8 cellular contexts compared by ENCODE assay signal in the genomic region with DNA sequence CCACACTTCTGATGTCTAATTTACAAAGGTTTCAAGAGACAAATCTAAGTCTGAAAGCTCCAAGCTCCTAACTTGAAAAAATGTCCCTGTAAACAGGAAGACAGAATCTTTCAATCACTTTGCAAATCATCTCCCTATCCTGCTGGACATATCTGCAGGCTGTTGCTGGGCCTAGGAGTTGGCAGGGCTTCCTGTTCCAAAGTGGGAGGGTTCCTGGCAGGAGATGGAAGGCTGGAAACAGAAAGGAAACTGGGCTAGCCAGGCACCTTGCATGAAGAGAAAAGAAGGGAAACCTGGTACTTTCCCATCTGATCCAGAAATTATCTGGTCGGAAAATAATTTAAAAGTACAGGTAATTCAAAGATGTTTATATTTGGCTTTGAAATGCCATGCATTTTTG.
DNase-seq lines count a peak whose midpoint lies in the region; TF ChIP-seq lines count a peak whose summit lies in the region.

No MANE protein-coding gene starts in this region.

- peak overlapping the region; percentile 1 for H2AFZ ChIP-seq in mammary epithelial cell (ENCODE audit: low read depth, low read length)

- BruUV-seq in mammary epithelial cell (replicated peaks; lab: Mats Ljungman, UMichigan): no TSS peak

- H3K27me3 ChIP-seq in mammary epithelial cell (ENCODE audit: insufficient read depth, low read length) (no peaks in the 10 kb centered on the region), testis (no peaks in the 10 kb centered on the region)

- H3K9ac ChIP-seq in mammary epithelial cell (ENCODE audit: insufficient read depth, low read length): no peak overlapping the region

- H3K27ac ChIP-seq in mammary epithelial cell (ENCODE audit: insufficient read depth, low read depth, low read length): no peak overlapping the region
- H3K27ac ChIP-seq in testis: no peak overlapping the region

- peak overlapping the region; percentile 96 for H3K4me2 ChIP-seq in mammary epithelial cell (ENCODE audit: insufficient read depth, low read depth, low read length)

- H3K9me3 ChIP-seq in mammary epithelial cell (replicated peaks; ENCODE audit: insufficient read depth, low read length): no peaks in the 10 kb centered on the region
- no peaks in the 10 kb centered on the region for H3K9me3 ChIP-seq in testis

- 50% methylated on average over 1 of the region's 1 CpG for WGBS in mammary epithelial cell (ENCODE audit: low coverage, missing lambda C conversion rate)
- 56 to 69% methylated on average over 1 of the region's 1 CpG for WGBS in testis, 2 donors

- no peak for TF ChIP-seq POLR2A in testis (IDR thresholded peaks at IDR 0.05)

- in situ Hi-C loops in mammary epithelial cell (cut with MboI; ENCODE audit: low sequenced_read_pairs in 2 of 2): no loop called here

- H4K20me1 ChIP-seq in mammary epithelial cell (ENCODE audit: insufficient read depth, low read length): no peaks in the 10 kb centered on the region

- peak; percentile 54 for DNase-seq in LNCaP clone FGC (ENCODE audit: low read depth)
- DNase-seq in mammary epithelial cell: no peak
- peak; percentile 68 for DNase-seq in kidney glomerular epithelial cell (lab: John Stamatoyannopoulos, UW)
- DNase-seq in testis: peak; percentile 41
- no peak for DNase-seq in retina
- no peak for DNase-seq in DMS79 treated with DMSO at 0.1 percent for 48 hours (lab: John Stamatoyannopoulos, UW)
- DNase-seq in activated CD4-positive, alpha-beta T cell treated with anti-CD3 and anti-CD28 coated beads, Interleukin-2, amount 50 U/mL, for 4 hours: no peak
- DNase-seq in activated CD4-positive, alpha-beta T cell treated with anti-CD3 and anti-CD28 coated beads, Interleukin-2, amount 50 U/mL, for 1 hour: no peak

- intact Hi-C loops in mammary epithelial cell (cut with micrococcal nuclease) (loop anchor here (5.0 to 10.0 kb wide), 4 partner anchors 89 to 307 kb away; no protein-coding TSS in a partner anchor), testis (cut with DNase I; ENCODE audit: low total_unique reads) (no loop called here)

- TF ChIP-seq CTCF in LNCaP clone FGC (IDR thresholded peaks at IDR 0.05; ENCODE audit: control insufficient read depth, extremely low read depth, insufficient read depth) (no peak), mammary epithelial cell (conservative IDR thresholded peaks at IDR 0.05 in 1 of 2, IDR thresholded peaks at IDR 0.05 in 1 of 2; ENCODE audit: extremely low read depth in 1 of 2, insufficient read depth in 1 of 2, low read depth in 1 of 2, low read length in 2 of 2) (no peak), testis (IDR thresholded peaks at IDR 0.05) (no peak)

- H3K79me2 ChIP-seq in mammary epithelial cell (ENCODE audit: insufficient read depth, low read length): peaks cover 14% of the 10 kb centered on the region

- peaks cover 34% of the 10 kb centered on the region for H3K4me1 ChIP-seq in mammary epithelial cell (ENCODE audit: insufficient read depth, low read length)
- H3K4me1 ChIP-seq in testis: peaks cover 3% of the 10 kb centered on the region

- H3K36me3 ChIP-seq in mammary epithelial cell (ENCODE audit: insufficient read depth, low read length) (no peaks in the 10 kb centered on the region), testis (ENCODE audit: low read depth, missing control alignments) (no peaks in the 10 kb centered on the region)

- dilution Hi-C loops in mammary epithelial cell (cut with HindIII; ENCODE audit: low sequenced_read_pairs): no loop called here

- CTCF ChIA-PET in mammary epithelial cell (lab: Charles Lee; ENCODE audit: low non-redundant PET): no interaction called here

- H3K4me3 ChIP-seq in LNCaP clone FGC (ENCODE audit: low read depth, low read length) (no peak overlapping the region), mammary epithelial cell (replicated peaks in 1 of 3; ENCODE audit: insufficient read depth in 1 of 3, low read depth in 2 of 3, low read length in 3 of 3) (no peak overlapping the region), testis (no peak overlapping the region)

Comparison
In these comparisons a context has a peak if more than half of its experiments do, and no peak if none do; other contexts are left out.
1. DNase-seq: peak in LNCaP clone FGC (single experiment), kidney glomerular epithelial cell (single experiment) and testis (single experiment); none in mammary epithelial cell (single experiment), retina (single experiment), DMS79 treated with DMSO at 0.1 percent for 48 hours (single experiment), activated CD4-positive, alpha-beta T cell treated with anti-CD3 and anti-CD28 coated beads, Interleukin-2, amount 50 U/mL, for 4 hours (0 of 2) and activated CD4-positive, alpha-beta T cell treated with anti-CD3 and anti-CD28 coated beads, Interleukin-2, amount 50 U/mL, for 1 hour (single experiment).